6 cellular contexts compared by ENCODE assay signal in genomic region chr1:150981177-150981804, GRCh38. TPM values are rescaled to one million over a fixed set of nuclear protein-coding genes. Genes with fewer than 3 reads are reported as not detected.
DNase-seq lines count a peak whose midpoint lies in the region; ATAC-seq and TF ChIP-seq lines count a peak whose summit lies in the region.

No MANE protein-coding gene starts in this region.

- ATAC-seq in left lung (peak; percentile 71), GM21619 (IDR thresholded peaks at IDR 0.05; ENCODE audit: unreplicated experiment) (no peak)

- H3K4me3 ChIP-seq in left lung: no peak overlapping the region

- peaks cover 24 to 41% of the 10 kb centered on the region in 2 donors for H3K4me1 ChIP-seq in left lung

- no peaks in the 10 kb centered on the region for H3K9me3 ChIP-seq in left lung

- no peaks in the 10 kb centered on the region for H3K27me3 ChIP-seq in left lung

- peak; percentile 37 for DNase-seq in EH (ENCODE audit: low read depth)
- peak; percentile 43 for DNase-seq in NCI-H2227 treated with DMSO at 0.1 percent for 48 hours (lab: John Stamatoyannopoulos, UW)
- peak in 1 of 2 donors; percentile 65 for DNase-seq in left lung
- DNase-seq in GDM1 (lab: John Stamatoyannopoulos, UW): no peak
- DNase-seq in retina: no peak

- peak overlapping the region in 1 of 2 donors; percentile 7 for H3K27ac ChIP-seq in left lung

- no peaks in the 10 kb centered on the region for H3K36me3 ChIP-seq in left lung

- intact Hi-C loops in left lung (cut with DNase I): no loop called here

- TF ChIP-seq CTCF in left lung (IDR thresholded peaks at IDR 0.05): no peak

RNA-seq across cellular contexts. Expression of gene ANXA9, which starts 0.8 kb away (rescaled TPM):
- total RNA-seq in left lung: 1 to 10 TPM; 1.1 to 2.4 TPM

RNA-seq across cellular contexts. Expression of gene CERS2, which starts 6.7 kb away (rescaled TPM):
- 100 to 1,000 TPM; 325 to 359 TPM for total RNA-seq in left lung

RNA-seq across cellular contexts. Expression of gene MINDY1, which starts 25.4 kb away (rescaled TPM):
- 10 to 100 TPM; 26.0 to 32.9 TPM for total RNA-seq in left lung

RNA-seq across cellular contexts. Expression of gene PRUNE1, which starts 27.0 kb away (rescaled TPM):
- total RNA-seq in left lung: 10 to 100 TPM; 15.1 to 18.1 TPM

RNA-seq across cellular contexts. Expression of gene BNIPL, which starts 55.1 kb away (rescaled TPM):
- total RNA-seq in left lung: 1 to 10 TPM; 3.5 to 5.9 TPM

Comparison
In these comparisons a context has a peak if more than half of its experiments do, and no peak if none do; other contexts are left out.
1. DNase-seq: peak in EH (single experiment) and NCI-H2227 treated with DMSO at 0.1 percent for 48 hours (single experiment); none in GDM1 (single experiment) and retina (single experiment).